ENCODE assay signal across 1 cellular context in the genomic region with DNA sequence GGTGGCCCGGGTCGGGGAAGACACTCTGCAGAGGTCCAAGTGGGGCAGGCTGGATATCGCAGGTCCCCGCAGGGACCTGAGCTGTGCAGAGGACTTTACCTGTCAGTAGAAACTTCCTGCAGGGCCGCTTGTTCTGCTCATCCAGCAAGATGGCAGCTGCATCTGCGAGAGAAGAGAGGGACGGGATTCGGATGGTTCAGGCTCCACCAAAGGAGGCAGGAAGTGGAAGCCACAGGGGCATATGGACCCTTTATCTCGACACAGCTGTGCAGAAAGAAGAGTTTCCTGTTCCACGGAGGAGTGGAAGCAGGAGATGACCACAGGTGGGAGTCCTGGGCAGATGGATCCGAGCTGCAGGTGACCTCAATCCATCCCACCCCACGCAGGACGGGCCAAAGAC.
TF ChIP-seq lines count a peak whose summit lies in the region.

No MANE protein-coding gene starts in this region.

TF ChIP-seq in WTC11, 78 proteins besides CTCF, POLR2A, EP300 and RAD21 (continued from another document):
- no peak for TF ChIP-seq ATF1 (CRISPR knock-in tag; IDR thresholded peaks at IDR 0.05)
- no peak for TF ChIP-seq ZNF396 (CRISPR knock-in tag; IDR thresholded peaks at IDR 0.05; ENCODE audit: borderline replicate concordance)
